Comparison of ENCODE assay signal across 8 cellular contexts in genomic region chr20:2751347-2751867, GRCh38. TPM values are rescaled to one million over a fixed set of nuclear protein-coding genes. Genes with fewer than 3 reads are reported as not detected.
DNase-seq lines count a peak whose midpoint lies in the region; ATAC-seq and TF ChIP-seq lines count a peak whose summit lies in the region.

No MANE protein-coding gene starts in this region.

- H3K4me3 ChIP-seq in astrocyte of the spinal cord (ENCODE audit: low read depth, low read length) (peak overlapping the region; percentile 3), urinary bladder (ENCODE audit: low read depth, low read length) (peak overlapping the region; percentile 55)

- H3K9me3 Mint-ChIP-seq in memory B cell: peaks cover 3% of the 10 kb centered on the region

- intact Hi-C loops in Right ventricle myocardium superior (cut with DNase I) (no loop called here), left ventricle myocardium superior (cut with micrococcal nuclease) (no loop called here)

- H3K4me1 Mint-ChIP-seq in memory B cell: peaks cover 17% of the 10 kb centered on the region

- no peaks in the 10 kb centered on the region for H3K4me1 ChIP-seq in urinary bladder (ENCODE audit: insufficient read depth)

- WGBS in urinary bladder: 4% methylated on average over 25 of the region's 25 CpGs

- no peaks in the 10 kb centered on the region for H3K36me3 Mint-ChIP-seq in memory B cell

- no peak overlapping the region for H3K27ac Mint-ChIP-seq in memory B cell

- peak overlapping the region; percentile 39 for H3K4me3 Mint-ChIP-seq in memory B cell

- in situ Hi-C loops in astrocyte of the spinal cord (cut with HindIII; ENCODE audit: low sequenced_read_pairs): no loop called here

- H3K36me3 ChIP-seq in urinary bladder (ENCODE audit: insufficient read depth): no peaks in the 10 kb centered on the region

- TF ChIP-seq CTCF in astrocyte of the spinal cord (IDR thresholded peaks at IDR 0.05; ENCODE audit: low read depth, low read length): no peak

- ATAC-seq in Right ventricle myocardium superior (ENCODE audit: poor library complexity) (peak; percentile 16), left ventricle myocardium superior (no peak), memory B cell (ENCODE audit: low read depth) (no peak), HG02571 (IDR thresholded peaks at IDR 0.05; ENCODE audit: unreplicated experiment) (no peak)

- H3K27me3 Mint-ChIP-seq in memory B cell: peaks cover 39% of the 10 kb centered on the region

- DNase-seq in Right ventricle myocardium superior (no peak), left ventricle myocardium superior (no peak), astrocyte of the spinal cord (ENCODE audit: low read depth, low spot score) (no peak), memory B cell (ENCODE audit: low spot score in 2 of 2) (no peak), C1 segment of cervical spinal cord (lab: John Stamatoyannopoulos, UW) (no peak)
- DNase-seq in central memory CD4-positive, alpha-beta T cell: no peak

- peak overlapping the region; percentile 48 for H3K27ac ChIP-seq in urinary bladder (ENCODE audit: low read depth)

RNA-seq across cellular contexts. Expression of gene CPXM1, which starts 49.0 kb away (rescaled TPM):
- total RNA-seq in Right ventricle myocardium superior (1.0 TPM), left ventricle myocardium superior (1.7 TPM), urinary bladder (46.9 TPM)
- 19.4 TPM for polyA plus RNA-seq in urinary bladder

RNA-seq across cellular contexts. Expression of gene EBF4, which starts 58.8 kb away (rescaled TPM):
- total RNA-seq in Right ventricle myocardium superior (2.9 TPM), left ventricle myocardium superior (3.7 TPM), urinary bladder (9.3 TPM)
- 28.9 TPM for polyA plus RNA-seq in urinary bladder

Comparison
In these comparisons a context has a peak if more than half of its experiments do, and no peak if none do; other contexts are left out.
1. RNA of gene CPXM1, which starts 49.0 kb away (total RNA-seq): 46.9 TPM in urinary bladder (single experiment); 1.7 TPM in left ventricle myocardium superior (single experiment) and 1.0 TPM in Right ventricle myocardium superior (single experiment); every median in the first group is over 10 times any median in the second.